Comparison of ENCODE assay signal across 8 cellular contexts in genomic region chr12:110737016-110737415, GRCh38. TPM values are rescaled to one million over a fixed set of nuclear protein-coding genes. Genes with fewer than 3 reads are reported as not detected.
DNase-seq lines count a peak whose midpoint lies in the region; ATAC-seq, FAIRE-seq and TF ChIP-seq lines count a peak whose summit lies in the region.
"Not testable (repeated sequence)": the region's sequence is repeated elsewhere in the genome, so short reads cannot be mapped to it uniquely, and the experiment has no call there.

No MANE protein-coding gene starts in this region.

- not testable (repeated sequence) for BruUV-seq in GM12878 (replicated peaks; lab: Mats Ljungman, UMichigan)

- not testable (repeated sequence) for H3K36me3 ChIP-seq in GM12878 (ENCODE audit: control insufficient read depth in 2 of 2, insufficient read depth in 2 of 2, low read length in 1 of 2)

- H3K4me2 ChIP-seq in GM12878 (ENCODE audit: control insufficient read depth, insufficient read depth), result peak overlapping the region; percentile 15; the same call in 1 of the 2 replicates

- DNase-seq in A172 (ENCODE audit: low spot score) (peak; percentile 48), EH (ENCODE audit: low read depth) (peak; percentile 77), NCI-H226 (peak; percentile 46), fibroblast of villous mesenchyme (ENCODE audit: low read depth) (peak; percentile 55)
- not testable (repeated sequence) for DNase-seq in activated CD4-positive, alpha-beta T cell treated with anti-CD3 and anti-CD28 coated beads, Interleukin-2, amount 10 ng/mL, durations not matched to agents 24 days and 14 days; activated T-helper 2 cell treated with anti-CD3 and anti-CD28 coated beads, Interferon-gamma antibody, Interleukin-2, Interleukin-4, amounts not matched to agents 10 μg/mL and 5 μg/mL and 100 μg/mL, durations not matched to agents 14 hours and 24 hours and 36 hours (ENCODE audit: low spot score); GM12878 (ENCODE audit: low read depth, low spot score); natural killer cell

- not testable (repeated sequence) for H3K4me1 ChIP-seq in GM12878 (ENCODE audit: control insufficient read depth, insufficient read depth, low read length)

- not testable (repeated sequence) for TF ChIP-seq POLR2A in GM12878 (IDR thresholded peaks at IDR 0.05; ENCODE audit: low read depth, low read length)

- H3K4me1 Mint-ChIP-seq in activated CD4-positive, alpha-beta T cell treated with anti-CD3 and anti-CD28 coated beads, Interleukin-2, amount 10 ng/mL, durations not matched to agents 24 days and 14 days, result peaks cover 61% of the 10 kb centered on the region
- peaks cover 60% of the 10 kb centered on the region for H3K4me1 Mint-ChIP-seq in activated T-helper 2 cell treated with anti-CD3 and anti-CD28 coated beads, Interferon-gamma antibody, Interleukin-2, Interleukin-4, amounts not matched to agents 10 μg/mL and 5 μg/mL and 100 μg/mL, durations not matched to agents 14 hours and 24 hours and 36 hours (ENCODE audit: low read depth)
- H3K4me1 Mint-ChIP-seq in natural killer cell, result peaks cover 66 to 71% of the 10 kb centered on the region in 2 donors

- not testable (repeated sequence) for H3K27me3 Mint-ChIP-seq in activated CD4-positive, alpha-beta T cell treated with anti-CD3 and anti-CD28 coated beads, Interleukin-2, amount 10 ng/mL, durations not matched to agents 24 days and 14 days; activated T-helper 2 cell treated with anti-CD3 and anti-CD28 coated beads, Interferon-gamma antibody, Interleukin-2, Interleukin-4, amounts not matched to agents 10 μg/mL and 5 μg/mL and 100 μg/mL, durations not matched to agents 14 hours and 24 hours and 36 hours (ENCODE audit: low read depth); natural killer cell (ENCODE audit: low read depth in 2 of 2)

- not testable (repeated sequence) for TF ChIP-seq RAD21 in GM12878 (IDR thresholded peaks at IDR 0.05; ENCODE audit: insufficient read depth, low read depth, low read length)

- not testable (repeated sequence) for H3K27ac ChIP-seq in GM12878 (ENCODE audit: control insufficient read depth, insufficient read depth)

- not testable (repeated sequence) for H3K9ac ChIP-seq in GM12878 (ENCODE audit: control insufficient read depth, insufficient read depth, low read length)

- RAD21 ChIA-PET in GM12878 (lab: Charles Lee; ENCODE audit: unreplicated experiment), result interaction anchor here (3.0 kb wide), 1 partner anchor 10 kb away, joined by 8 read pairs; no protein-coding TSS in a partner anchor

- not testable (repeated sequence) for ATAC-seq in GM12878, natural killer cell

- H3K36me3 Mint-ChIP-seq in activated CD4-positive, alpha-beta T cell treated with anti-CD3 and anti-CD28 coated beads, Interleukin-2, amount 10 ng/mL, durations not matched to agents 24 days and 14 days (ENCODE audit: low read depth), result peaks cover 78% of the 10 kb centered on the region
- H3K36me3 Mint-ChIP-seq in activated T-helper 2 cell treated with anti-CD3 and anti-CD28 coated beads, Interferon-gamma antibody, Interleukin-2, Interleukin-4, amounts not matched to agents 10 μg/mL and 5 μg/mL and 100 μg/mL, durations not matched to agents 14 hours and 24 hours and 36 hours (ENCODE audit: low read depth), result peaks cover 76% of the 10 kb centered on the region
- not testable (repeated sequence) for H3K36me3 Mint-ChIP-seq in natural killer cell

- not testable (repeated sequence) for TF ChIP-seq CTCF in GM12878 (IDR thresholded peaks at IDR 0.05 in 2 of 3, conservative IDR thresholded peaks at IDR 0.05 in 1 of 3; ENCODE audit: control insufficient read depth in 2 of 3, extremely low read depth in 1 of 3, insufficient read depth in 1 of 3, low read depth in 3 of 3, low read length in 3 of 3); fibroblast of villous mesenchyme (IDR thresholded peaks at IDR 0.05; ENCODE audit: insufficient read depth, low read depth, low read length); natural killer cell (IDR thresholded peaks at IDR 0.05)

- H3K27ac Mint-ChIP-seq in activated CD4-positive, alpha-beta T cell treated with anti-CD3 and anti-CD28 coated beads, Interleukin-2, amount 10 ng/mL, durations not matched to agents 24 days and 14 days, result peak overlapping the region; percentile 48
- H3K27ac Mint-ChIP-seq in activated T-helper 2 cell treated with anti-CD3 and anti-CD28 coated beads, Interferon-gamma antibody, Interleukin-2, Interleukin-4, amounts not matched to agents 10 μg/mL and 5 μg/mL and 100 μg/mL, durations not matched to agents 14 hours and 24 hours and 36 hours, result peak overlapping the region; percentile 55
- peak overlapping the region; percentile 76 to 78 for H3K27ac Mint-ChIP-seq in natural killer cell

- peaks cover 14% of the 10 kb centered on the region for H4K20me1 ChIP-seq in GM12878 (ENCODE audit: control insufficient read depth, insufficient read depth)

- POLR2A ChIA-PET in GM12878 (lab: Charles Lee), result interaction anchor here (0.7 kb wide), 1 partner anchor 21 kb away, joined by 5 read pairs; no protein-coding TSS in a partner anchor

- H3K27me3 ChIP-seq in GM12878 (replicated peaks in 1 of 2; ENCODE audit: control insufficient read depth in 2 of 2, insufficient read depth in 2 of 2, low read length in 1 of 2), result not testable (repeated sequence)

- in situ Hi-C loops in GM12878 (cut with MboI), result not testable (repeated sequence)

- CTCF ChIA-PET in GM12878 (lab: Yijun Ruan, JAX), result not testable (repeated sequence)

- H3K4me3 Mint-ChIP-seq in activated CD4-positive, alpha-beta T cell treated with anti-CD3 and anti-CD28 coated beads, Interleukin-2, amount 10 ng/mL, durations not matched to agents 24 days and 14 days, result peak overlapping the region; percentile 86
- not testable (repeated sequence) for H3K4me3 Mint-ChIP-seq in activated T-helper 2 cell treated with anti-CD3 and anti-CD28 coated beads, Interferon-gamma antibody, Interleukin-2, Interleukin-4, amounts not matched to agents 10 μg/mL and 5 μg/mL and 100 μg/mL, durations not matched to agents 14 hours and 24 hours and 36 hours (ENCODE audit: low read depth)
- H3K4me3 Mint-ChIP-seq in natural killer cell, result peak overlapping the region; percentile 17

- peak overlapping the region; percentile 47; the same call in 1 of the 2 replicates for H3K4me3 ChIP-seq in GM12878
- H3K4me3 ChIP-seq in fibroblast of villous mesenchyme (ENCODE audit: low read depth, low read length), result not testable (repeated sequence)

- peaks cover 97% of the 10 kb centered on the region for H3K79me2 ChIP-seq in GM12878 (ENCODE audit: control insufficient read depth, insufficient read depth, low read length)

- H3K9me3 ChIP-seq in GM12878 (replicated peaks; ENCODE audit: control insufficient read depth, insufficient read depth, low read length), result not testable (repeated sequence)

- not testable (repeated sequence) for H3K9me3 Mint-ChIP-seq in activated CD4-positive, alpha-beta T cell treated with anti-CD3 and anti-CD28 coated beads, Interleukin-2, amount 10 ng/mL, durations not matched to agents 24 days and 14 days; activated T-helper 2 cell treated with anti-CD3 and anti-CD28 coated beads, Interferon-gamma antibody, Interleukin-2, Interleukin-4, amounts not matched to agents 10 μg/mL and 5 μg/mL and 100 μg/mL, durations not matched to agents 14 hours and 24 hours and 36 hours; natural killer cell

- TF ChIP-seq EP300 in GM12878 (IDR thresholded peaks at IDR 0.05; ENCODE audit: borderline replicate concordance in 1 of 2, control insufficient read depth in 1 of 2, low read depth in 2 of 2, low read length in 2 of 2), result not testable (repeated sequence)

- intact Hi-C loops in activated CD4-positive, alpha-beta T cell treated with anti-CD3 and anti-CD28 coated beads, Interleukin-2, amount 10 ng/mL, durations not matched to agents 24 days and 14 days (cut with micrococcal nuclease); activated T-helper 2 cell treated with anti-CD3 and anti-CD28 coated beads, Interferon-gamma antibody, Interleukin-2, Interleukin-4, amounts not matched to agents 10 μg/mL and 5 μg/mL and 100 μg/mL, durations not matched to agents 14 hours and 24 hours and 36 hours (cut with micrococcal nuclease); GM12878 (cut with micrococcal nuclease; ENCODE audit: unreplicated experiment); natural killer cell (cut with micrococcal nuclease): not testable (repeated sequence)

- not testable (repeated sequence) for FAIRE-seq in GM12878 (lab: Jason Lieb, UNC)

- not testable (repeated sequence) for H2AFZ ChIP-seq in GM12878 (ENCODE audit: control insufficient read depth, low read depth, low read length)

- whole genome bisulfite sequencing in GM12878 (ENCODE audit: insufficient coverage, insufficient replicate concordance, low lambda C conversion rate, missing lambda C conversion rate), result 32% methylated on average over 5 of the region's 5 CpGs

- SMC1A ChIA-PET in GM12878 (lab: Charles Lee; ENCODE audit: uncharacterized antibody, unreplicated experiment), result interaction anchor here (1.1 to 6.3 kb wide), 4 partner anchors 8 to 117 kb away, joined by 3 to 55 read pairs (median 4); no protein-coding TSS in a partner anchor

RNA-seq across cellular contexts. Expression of gene PPP1CC, which starts 5.7 kb away (rescaled TPM):
- 195 and 212 TPM in 2 replicates for total RNA-seq in A172 (2014; rRNA removed; shearing (Covaris generic))
- total RNA-seq in activated CD4-positive, alpha-beta T cell treated with anti-CD3 and anti-CD28 coated beads, Interleukin-2, amount 10 ng/mL, durations not matched to agents 24 days and 14 days, result 459 and 489 TPM in 2 replicates
- total RNA-seq in activated T-helper 2 cell treated with anti-CD3 and anti-CD28 coated beads, Interferon-gamma antibody, Interleukin-2, Interleukin-4, amounts not matched to agents 10 μg/mL and 5 μg/mL and 100 μg/mL, durations not matched to agents 14 hours and 24 hours and 36 hours, result 241 and 244 TPM in 2 replicates
- total RNA-seq in GM12878 (2013; cell fraction: nucleolus; rRNA removed), result 183 and 185 TPM in 2 replicates
- total RNA-seq in GM12878 (2014; rRNA removed) (169 and 200 TPM in 2 replicates), GM12878 (2014; rRNA removed; fragmentation: Illumina TruSeq; extraction: Trizol) (174 and 184 TPM in 2 replicates), GM12878 (2021) (179 and 191 TPM in 2 replicates), fibroblast of villous mesenchyme (82.8 and 139 TPM in 2 replicates), natural killer cell (100 to 1,000 TPM; 114 to 121 (median 117) TPM)
- polyA plus RNA-seq in GM12878 (2011; ENCODE audit: low read depth), result 87.0 TPM
- polyA plus RNA-seq in GM12878 (2011; rRNA removed) (279 and 423 TPM in 2 replicates), GM12878 (2014; fragmentation: Illumina TruSeq; extraction: Trizol) (237 and 312 TPM in 2 replicates), GM12878 (2014; fragmentation: Nextera tagmentation; extraction: Ambion mirVana) (100 to 1,000 TPM in 1 of 2 experiments, 10 to 100 TPM in 1; 64.4 to 111 TPM), GM12878 (2014; rRNA removed) (124 and 145 TPM in 2 replicates), GM12878 (2016; fragmentation: Nextera tagmentation; extraction: Ambion mirVana) (100 to 1,000 TPM; 116 to 123 TPM)
- polyA plus RNA-seq in GM12878 (2011; cell fraction: cytosol; rRNA removed), result 92.1 and 98.9 TPM in 2 replicates
- 104 and 118 TPM in 2 replicates for polyA plus RNA-seq in GM12878 (2011; cell fraction: nucleus; rRNA removed)
- 141 and 161 TPM in 2 replicates for polyA plus RNA-seq in GM12878 (2012)
- 108 and 142 TPM in 2 replicates for polyA minus RNA-seq in GM12878 (2011; rRNA and poly(A)+ RNA removed)
- polyA minus RNA-seq in GM12878 (2011; cell fraction: cytosol; rRNA and poly(A)+ RNA removed), result 60.7 and 69.6 TPM in 2 replicates
- 50.5 and 81.6 TPM in 2 replicates for polyA minus RNA-seq in GM12878 (2011; cell fraction: nucleus; rRNA and poly(A)+ RNA removed)

RNA-seq across cellular contexts. Expression of gene HVCN1, which starts 48.1 kb away (rescaled TPM):
- 0.14 and 0.95 TPM in 2 replicates for total RNA-seq in A172 (2014; rRNA removed; shearing (Covaris generic))
- 17.9 and 18.0 TPM in 2 replicates for total RNA-seq in activated CD4-positive, alpha-beta T cell treated with anti-CD3 and anti-CD28 coated beads, Interleukin-2, amount 10 ng/mL, durations not matched to agents 24 days and 14 days
- 9.7 TPM in 2 replicates for total RNA-seq in activated T-helper 2 cell treated with anti-CD3 and anti-CD28 coated beads, Interferon-gamma antibody, Interleukin-2, Interleukin-4, amounts not matched to agents 10 μg/mL and 5 μg/mL and 100 μg/mL, durations not matched to agents 14 hours and 24 hours and 36 hours
- 114 and 137 TPM in 2 replicates for total RNA-seq in GM12878 (2013; cell fraction: nucleolus; rRNA removed)
- total RNA-seq in GM12878 (2014; rRNA removed) (112 and 132 TPM in 2 replicates), GM12878 (2014; rRNA removed; fragmentation: Illumina TruSeq; extraction: Trizol) (93.9 and 94.4 TPM in 2 replicates), GM12878 (2021) (82.5 and 87.1 TPM in 2 replicates), fibroblast of villous mesenchyme (5.6 and 5.8 TPM in 2 replicates), natural killer cell (10 to 100 TPM; 12.5 to 18.4 (median 18.0) TPM)
- polyA plus RNA-seq in GM12878 (2011; ENCODE audit: low read depth), result 67.2 TPM
- polyA plus RNA-seq in GM12878 (2011; rRNA removed) (123 and 181 TPM in 2 replicates), GM12878 (2014; fragmentation: Illumina TruSeq; extraction: Trizol) (130 and 134 TPM in 2 replicates), GM12878 (2014; fragmentation: Nextera tagmentation; extraction: Ambion mirVana) (10 to 100 TPM; 27.8 to 38.9 TPM), GM12878 (2014; rRNA removed) (77.4 and 85.4 TPM in 2 replicates), GM12878 (2016; fragmentation: Nextera tagmentation; extraction: Ambion mirVana) (100 to 1,000 TPM; 125 to 126 TPM)
- polyA plus RNA-seq in GM12878 (2011; cell fraction: cytosol; rRNA removed), result 130 and 168 TPM in 2 replicates
- 91.0 and 91.5 TPM in 2 replicates for polyA plus RNA-seq in GM12878 (2011; cell fraction: nucleus; rRNA removed)
- 108 and 110 TPM in 2 replicates for polyA plus RNA-seq in GM12878 (2012)
- 95.5 and 100 TPM in 2 replicates for polyA minus RNA-seq in GM12878 (2011; rRNA and poly(A)+ RNA removed)
- polyA minus RNA-seq in GM12878 (2011; cell fraction: cytosol; rRNA and poly(A)+ RNA removed), result 37.6 and 43.0 TPM in 2 replicates
- 23.3 and 41.7 TPM in 2 replicates for polyA minus RNA-seq in GM12878 (2011; cell fraction: nucleus; rRNA and poly(A)+ RNA removed)
